Comparison of ENCODE assay signal across 20 cellular contexts in genomic region chr9:127755558-127756060, GRCh38. TPM values are rescaled to one million over a fixed set of nuclear protein-coding genes. Genes with fewer than 3 reads are reported as not detected.
DNase-seq lines count a peak whose midpoint lies in the region; ATAC-seq and TF ChIP-seq lines count a peak whose summit lies in the region.
"Had no signal": no experiment of that assay in that cellular context is flagged by ENCODE, and none has a peak within 500 bp of the region (broad histone marks: within the 10 kb centered on the region; RNA-seq: fewer than 3 reads in every experiment).

No MANE protein-coding gene starts in this region.

- no peak for TF ChIP-seq POLR2A in right lobe of liver (IDR thresholded peaks at IDR 0.05)

- peaks cover 0 to 5% (median 0%) of the 10 kb centered on the region in 5 experiments for H3K9me3 Mint-ChIP-seq in brain
- no peaks in the 10 kb centered on the region for H3K9me3 Mint-ChIP-seq in progenitor cell of endocrine pancreas (ENCODE audit: low read depth)
- no peaks in the 10 kb centered on the region for H3K9me3 Mint-ChIP-seq in activated T-cell treated with anti-CD3 and anti-CD28 coated beads, Interleukin-2, amount 50 U/mL, for 72 hours
- H3K9me3 Mint-ChIP-seq: activated CD4-positive, alpha-beta memory T cell treated with anti-CD3 and anti-CD28 coated beads for 36 hours; activated naive CD8-positive, alpha-beta T cell treated with anti-CD3 and anti-CD28 coated beads, Interleukin-2, amount 10 ng/mL, durations not matched to agents 7 days and 5 days; activated T-cell treated with anti-CD3 and anti-CD28 coated beads, Interleukin-2, amount 50 U/mL, for 4 hours; effector memory CD8-positive, alpha-beta T cell; stimulated activated effector memory CD8-positive, alpha-beta T cell treated with anti-CD3 and anti-CD28 coated beads, Interleukin-12 subunit alpha, Interleukin-12 subunit beta, amount 100 ng/mL, for 72 hours had no signal

- H3K4me3 Mint-ChIP-seq in brain: peak overlapping the region; percentile 81 to 83 (median 81)
- H3K4me3 Mint-ChIP-seq in progenitor cell of endocrine pancreas (ENCODE audit: low read depth): peak overlapping the region; percentile 46
- no peak overlapping the region for H3K4me3 Mint-ChIP-seq in activated T-cell treated with anti-CD3 and anti-CD28 coated beads, Interleukin-2, amount 50 U/mL, for 72 hours
- H3K4me3 Mint-ChIP-seq: activated CD4-positive, alpha-beta memory T cell treated with anti-CD3 and anti-CD28 coated beads for 36 hours; activated naive CD8-positive, alpha-beta T cell treated with anti-CD3 and anti-CD28 coated beads, Interleukin-2, amount 10 ng/mL, durations not matched to agents 7 days and 5 days; activated T-cell treated with anti-CD3 and anti-CD28 coated beads, Interleukin-2, amount 50 U/mL, for 4 hours; effector memory CD8-positive, alpha-beta T cell; stimulated activated effector memory CD8-positive, alpha-beta T cell treated with anti-CD3 and anti-CD28 coated beads, Interleukin-12 subunit alpha, Interleukin-12 subunit beta, amount 100 ng/mL, for 72 hours had no signal

- H3K27ac ChIP-seq in HUES48 (ENCODE audit: low read depth, low read length) (no peak overlapping the region), right lobe of liver (no peak overlapping the region)
- H3K27ac ChIP-seq: BLaER1, tibial artery had no signal

- 37% methylated on average over 7 of the region's 12 CpGs for WGBS in right lobe of liver (ENCODE audit: insufficient coverage, low coverage, low lambda C conversion rate, missing lambda C conversion rate)

- H3K36me3 Mint-ChIP-seq in brain (peaks cover 4% of the 10 kb centered on the region), progenitor cell of endocrine pancreas (ENCODE audit: insufficient read depth) (no peaks in the 10 kb centered on the region)
- H3K36me3 Mint-ChIP-seq in activated T-cell treated with anti-CD3 and anti-CD28 coated beads, Interleukin-2, amount 50 U/mL, for 72 hours (ENCODE audit: insufficient read depth in 2 of 2): peaks cover 0 to 7% of the 10 kb centered on the region in 2 donors

- H3K27me3 ChIP-seq in HUES48 (ENCODE audit: control insufficient read depth, insufficient read depth, low read length): peaks cover 28% of the 10 kb centered on the region
- H3K27me3 ChIP-seq in iPS-15b (ENCODE audit: control insufficient read depth, insufficient read depth, low read length): peaks cover 33% of the 10 kb centered on the region
- H3K27me3 ChIP-seq in right lobe of liver: no peaks in the 10 kb centered on the region
- H3K27me3 ChIP-seq: BLaER1 had no signal

- DNase-seq in progenitor cell of endocrine pancreas (ENCODE audit: low spot score, unreplicated experiment) (no peak), left lobe of liver (ENCODE audit: low spot score) (no peak), right lobe of liver (no peak)
- DNase-seq in activated T-cell treated with anti-CD3 and anti-CD28 coated beads, Interleukin-2, amount 50 U/mL, for 72 hours: no peak
- DNase-seq: activated CD4-positive, alpha-beta memory T cell treated with anti-CD3 and anti-CD28 coated beads for 36 hours; activated naive CD8-positive, alpha-beta T cell treated with anti-CD3 and anti-CD28 coated beads, Interleukin-2, amount 10 ng/mL, durations not matched to agents 7 days and 5 days; activated T-cell treated with anti-CD3 and anti-CD28 coated beads, Interleukin-2, amount 50 U/mL, for 4 hours; effector memory CD8-positive, alpha-beta T cell; MV-4-11; SW 1271; tibial artery had no signal

- no peak for TF ChIP-seq CTCF in brain (conservative IDR thresholded peaks at IDR 0.05)
- no peak for TF ChIP-seq CTCF in progenitor cell of endocrine pancreas (IDR thresholded peaks at IDR 0.05; ENCODE audit: unreplicated experiment)
- TF ChIP-seq CTCF in right lobe of liver (IDR thresholded peaks at IDR 0.05): no peak

- H3K4me1 Mint-ChIP-seq in brain (peaks cover 35% of the 10 kb centered on the region), progenitor cell of endocrine pancreas (ENCODE audit: low read depth) (no peaks in the 10 kb centered on the region)
- no peaks in the 10 kb centered on the region for H3K4me1 Mint-ChIP-seq in activated T-cell treated with anti-CD3 and anti-CD28 coated beads, Interleukin-2, amount 50 U/mL, for 72 hours (ENCODE audit: low read depth)

- ATAC-seq in activated T-cell treated with anti-CD3 and anti-CD28 coated beads, Interleukin-2, amount 50 U/mL, for 72 hours (replicated peaks in 1 of 2): no peak
- ATAC-seq in left lobe of liver (no peak), right lobe of liver (no peak), HG02938 (IDR thresholded peaks at IDR 0.05; ENCODE audit: unreplicated experiment) (no peak)
- ATAC-seq: activated T-cell treated with anti-CD3 and anti-CD28 coated beads, Interleukin-2, amount 50 U/mL, for 4 hours; effector memory CD8-positive, alpha-beta T cell; stimulated activated effector memory CD8-positive, alpha-beta T cell treated with anti-CD3 and anti-CD28 coated beads, Interleukin-12 subunit alpha, Interleukin-12 subunit beta, amount 100 ng/mL, for 72 hours had no signal

- intact Hi-C loops in right lobe of liver (cut with DNase I): loop anchor here in 1 of 2 donors (10.0 kb wide), 1 partner anchor 251 kb away; no protein-coding TSS in a partner anchor

- H3K4me3 ChIP-seq in HUES48 (ENCODE audit: low read depth, low read length) (peak overlapping the region; percentile 59), iPS-15b (ENCODE audit: low read depth, low read length) (peak overlapping the region; percentile 52), right lobe of liver (no peak overlapping the region)
- H3K4me3 ChIP-seq: BLaER1, smooth muscle cell, tibial artery had no signal

- peaks cover 3% of the 10 kb centered on the region for H3K27me3 Mint-ChIP-seq in brain
- H3K27me3 Mint-ChIP-seq in progenitor cell of endocrine pancreas: peaks cover 49% of the 10 kb centered on the region
- no peaks in the 10 kb centered on the region for H3K27me3 Mint-ChIP-seq in activated T-cell treated with anti-CD3 and anti-CD28 coated beads, Interleukin-2, amount 50 U/mL, for 72 hours (ENCODE audit: low read depth)
- H3K27me3 Mint-ChIP-seq: activated CD4-positive, alpha-beta memory T cell treated with anti-CD3 and anti-CD28 coated beads for 36 hours; activated naive CD8-positive, alpha-beta T cell treated with anti-CD3 and anti-CD28 coated beads, Interleukin-2, amount 10 ng/mL, durations not matched to agents 7 days and 5 days; effector memory CD8-positive, alpha-beta T cell had no signal

- H3K36me3 ChIP-seq in HUES48 (ENCODE audit: control insufficient read depth, insufficient read depth, low read length) (peaks cover 2% of the 10 kb centered on the region; the same call in 1 of the 2 replicates), iPS-15b (ENCODE audit: control insufficient read depth, insufficient read depth, low read length) (no peaks in the 10 kb centered on the region), right lobe of liver (no peaks in the 10 kb centered on the region)
- H3K36me3 ChIP-seq: tibial artery had no signal

- H3K9ac ChIP-seq in HUES48 (ENCODE audit: low read depth, low read length) (no peak overlapping the region), iPS-15b (ENCODE audit: low read depth, low read length) (no peak overlapping the region)
- H3K9ac ChIP-seq: BLaER1 had no signal

- H3K27ac Mint-ChIP-seq in brain (peak overlapping the region in 3 of 5 experiments; percentile 61 to 74 (median 66)), progenitor cell of endocrine pancreas (no peak overlapping the region)
- H3K27ac Mint-ChIP-seq in activated T-cell treated with anti-CD3 and anti-CD28 coated beads, Interleukin-2, amount 50 U/mL, for 72 hours: no peak overlapping the region
- H3K27ac Mint-ChIP-seq: activated CD4-positive, alpha-beta memory T cell treated with anti-CD3 and anti-CD28 coated beads for 36 hours; activated naive CD8-positive, alpha-beta T cell treated with anti-CD3 and anti-CD28 coated beads, Interleukin-2, amount 10 ng/mL, durations not matched to agents 7 days and 5 days; effector memory CD8-positive, alpha-beta T cell; stimulated activated effector memory CD8-positive, alpha-beta T cell treated with anti-CD3 and anti-CD28 coated beads, Interleukin-12 subunit alpha, Interleukin-12 subunit beta, amount 100 ng/mL, for 72 hours had no signal

- H3K4me1 ChIP-seq in HUES48 (ENCODE audit: control insufficient read depth, insufficient read depth, low read length) (no peaks in the 10 kb centered on the region; the same call in 1 of the 2 replicates), iPS-15b (ENCODE audit: control insufficient read depth, insufficient read depth, low read length) (peaks cover 5% of the 10 kb centered on the region), right lobe of liver (no peaks in the 10 kb centered on the region)
- H3K4me1 ChIP-seq: BLaER1 had no signal

- H3K9me3 ChIP-seq in HUES48 (ENCODE audit: control insufficient read depth, insufficient read depth, low read length): no peaks in the 10 kb centered on the region
- H3K9me3 ChIP-seq in iPS-15b (ENCODE audit: control insufficient read depth, insufficient read depth, low read length): no peaks in the 10 kb centered on the region
- H3K9me3 ChIP-seq in right lobe of liver: no peaks in the 10 kb centered on the region
- H3K9me3 ChIP-seq: BLaER1, tibial artery had no signal

RNA-seq across cellular contexts. Expression of gene TOR2A, which starts 20.5 kb away (rescaled TPM):
- 22.1 TPM for polyA plus RNA-seq in brain (ENCODE audit: insufficient read depth, low read depth, low replicate concordance)
- 21.8 and 24.2 TPM in 2 replicates for total RNA-seq in progenitor cell of endocrine pancreas
- total RNA-seq in activated T-cell treated with anti-CD3 and anti-CD28 coated beads, Interleukin-2, amount 50 U/mL, for 72 hours: 10 to 100 TPM; 12.5 to 16.4 TPM
- 7.4 TPM for total RNA-seq in left lobe of liver
- total RNA-seq in right lobe of liver: 10 to 100 TPM in 2 of 6 experiments, 1 to 10 TPM in 4; 6.1 to 15.3 (median 7.7) TPM

RNA-seq across cellular contexts. Expression of gene SH2D3C, which starts 22.9 kb away (rescaled TPM):
- 32.2 TPM for polyA plus RNA-seq in brain (ENCODE audit: insufficient read depth, low read depth, low replicate concordance)
- 2.0 and 2.6 TPM in 2 replicates for total RNA-seq in progenitor cell of endocrine pancreas
- 10 to 100 TPM; 59.5 to 65.8 TPM for total RNA-seq in activated T-cell treated with anti-CD3 and anti-CD28 coated beads, Interleukin-2, amount 50 U/mL, for 72 hours
- 3.4 TPM for total RNA-seq in left lobe of liver
- 1 to 10 TPM; 1.7 to 5.6 (median 2.7) TPM for total RNA-seq in right lobe of liver
- total RNA-seq: bronchial epithelial cell, smooth muscle cell had no signal

RNA-seq across cellular contexts. Expression of gene CDK9, which starts 30.2 kb away (rescaled TPM):
- polyA plus RNA-seq in brain (ENCODE audit: insufficient read depth, low read depth, low replicate concordance): 68.6 TPM
- total RNA-seq in progenitor cell of endocrine pancreas: 90.9 and 100 TPM in 2 replicates
- total RNA-seq in activated T-cell treated with anti-CD3 and anti-CD28 coated beads, Interleukin-2, amount 50 U/mL, for 72 hours: 100 to 1,000 TPM in 1 of 2 donors, 10 to 100 TPM in 1; 99.4 to 105 TPM
- total RNA-seq in left lobe of liver: 55.5 TPM
- total RNA-seq in right lobe of liver: 100 to 1,000 TPM in 1 of 6 experiments, 10 to 100 TPM in 5; 49.4 to 107 (median 54.5) TPM

RNA-seq across cellular contexts. Expression of gene TTC16, which starts 39.7 kb away (rescaled TPM):
- not detected for polyA plus RNA-seq in brain (ENCODE audit: insufficient read depth, low read depth, low replicate concordance)
- total RNA-seq in progenitor cell of endocrine pancreas: 0.07 TPM in 1 of 2 replicates, not detected in the other
- total RNA-seq in activated T-cell treated with anti-CD3 and anti-CD28 coated beads, Interleukin-2, amount 50 U/mL, for 72 hours: 1 to 10 TPM in 1 of 2 donors, under 1 TPM in 1; 0.55 to 5.3 TPM
- total RNA-seq in left lobe of liver: not detected
- total RNA-seq in right lobe of liver: under 1 TPM in 2 of 6 experiments, not detected in 4; 0.05 to 0.12 TPM
- total RNA-seq: bronchial epithelial cell, osteocyte, smooth muscle cell had no signal

RNA-seq across cellular contexts. Expression of gene PTRH1, which starts 40.1 kb away (rescaled TPM):
- polyA plus RNA-seq in brain (ENCODE audit: insufficient read depth, low read depth, low replicate concordance): 16.8 TPM
- 11.3 and 11.9 TPM in 2 replicates for total RNA-seq in progenitor cell of endocrine pancreas
- 1 to 10 TPM; 8.0 to 9.2 TPM for total RNA-seq in activated T-cell treated with anti-CD3 and anti-CD28 coated beads, Interleukin-2, amount 50 U/mL, for 72 hours
- total RNA-seq in left lobe of liver: 10.8 TPM
- total RNA-seq in right lobe of liver: 10 to 100 TPM in 2 of 6 experiments, 1 to 10 TPM in 4; 4.8 to 21.2 (median 6.8) TPM

Comparison
In these comparisons a context has a peak if more than half of its experiments do, and no peak if none do; other contexts are left out.
1. H3K4me3 ChIP-seq: peak in HUES48 (single experiment) and iPS-15b (single experiment); none in right lobe of liver (0 of 3).
2. H3K27ac Mint-ChIP-seq: peak in brain (3 of 5); none in progenitor cell of endocrine pancreas (single experiment) and activated T-cell treated with anti-CD3 and anti-CD28 coated beads, Interleukin-2, amount 50 U/mL, for 72 hours (single experiment).
3. H3K4me3 Mint-ChIP-seq: peak in brain (5 of 5) and progenitor cell of endocrine pancreas (single experiment); none in activated T-cell treated with anti-CD3 and anti-CD28 coated beads, Interleukin-2, amount 50 U/mL, for 72 hours (0 of 2).
4. RNA of gene SH2D3C, which starts 22.9 kb away (total RNA-seq): 59.5 to 65.8 TPM in activated T-cell treated with anti-CD3 and anti-CD28 coated beads, Interleukin-2, amount 50 U/mL, for 72 hours; 3.4 TPM in left lobe of liver (single experiment), 1.7 to 5.6 TPM in right lobe of liver and 2.0 to 2.6 TPM in progenitor cell of endocrine pancreas; every median in the first group is over 4 times any median in the second.